ENCODE assay signal across 1 cellular context in the genomic region with DNA sequence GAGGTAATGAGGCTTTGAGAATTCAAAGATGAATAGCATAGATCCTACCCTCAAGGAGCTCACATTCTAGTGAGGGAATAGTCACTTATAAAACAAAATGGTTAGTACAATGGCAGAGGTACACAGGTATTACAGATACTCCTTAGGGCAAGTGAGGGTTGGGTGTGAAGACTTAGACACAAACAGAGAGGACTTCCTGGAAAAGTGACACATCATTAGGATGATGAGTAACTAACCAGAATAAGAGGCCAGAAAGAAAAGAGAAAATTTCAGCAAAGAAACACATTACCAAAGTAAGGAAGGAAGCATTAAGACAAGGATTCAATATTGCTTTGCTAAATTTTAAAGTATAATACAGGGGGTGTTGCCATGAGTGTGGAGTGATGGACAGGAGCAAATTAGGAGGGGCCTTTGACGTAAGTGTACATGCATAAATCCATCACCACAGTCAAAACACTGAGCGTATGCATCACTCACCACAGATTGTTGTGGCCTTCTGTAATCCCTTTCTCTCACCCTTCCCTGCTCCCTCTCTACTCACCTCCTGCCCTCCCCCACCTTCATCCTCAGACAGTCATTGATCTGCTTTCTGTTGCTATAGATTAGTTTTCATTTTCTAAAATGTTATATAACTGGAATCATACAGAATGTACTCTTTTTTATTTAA.
TF ChIP-seq lines count a peak whose summit lies in the region.

No MANE protein-coding gene starts in this region.

TF ChIP-seq in GM12878, 131 proteins besides CTCF, POLR2A, EP300 and RAD21 (continued from another document):
- TF ChIP-seq ZBED1 (IDR thresholded peaks at IDR 0.05; ENCODE audit: borderline replicate concordance) (no peak), IRF5 (IDR thresholded peaks at IDR 0.05; ENCODE audit: borderline replicate concordance) (no peak), ZNF207 (IDR thresholded peaks at IDR 0.05; ENCODE audit: borderline replicate concordance) (no peak), ZSCAN29 (IDR thresholded peaks at IDR 0.05) (no peak), SIX5 (IDR thresholded peaks at IDR 0.05; ENCODE audit: low read depth, low read length, severe bottlenecking) (no peak), RELA (IDR thresholded peaks at IDR 0.05; ENCODE audit: borderline replicate concordance, partially characterized antibody) (no peak), SRF (IDR thresholded peaks at IDR 0.05; ENCODE audit: low read depth in 2 of 2, low read length in 2 of 2) (no peak), RUNX3 (IDR thresholded peaks at IDR 0.05; ENCODE audit: low read length) (no peak), JUND (IDR thresholded peaks at IDR 0.05; ENCODE audit: low read depth, low read length) (no peak), ZNF217 (IDR thresholded peaks at IDR 0.05) (no peak)
- TF ChIP-seq, protein P1, sequence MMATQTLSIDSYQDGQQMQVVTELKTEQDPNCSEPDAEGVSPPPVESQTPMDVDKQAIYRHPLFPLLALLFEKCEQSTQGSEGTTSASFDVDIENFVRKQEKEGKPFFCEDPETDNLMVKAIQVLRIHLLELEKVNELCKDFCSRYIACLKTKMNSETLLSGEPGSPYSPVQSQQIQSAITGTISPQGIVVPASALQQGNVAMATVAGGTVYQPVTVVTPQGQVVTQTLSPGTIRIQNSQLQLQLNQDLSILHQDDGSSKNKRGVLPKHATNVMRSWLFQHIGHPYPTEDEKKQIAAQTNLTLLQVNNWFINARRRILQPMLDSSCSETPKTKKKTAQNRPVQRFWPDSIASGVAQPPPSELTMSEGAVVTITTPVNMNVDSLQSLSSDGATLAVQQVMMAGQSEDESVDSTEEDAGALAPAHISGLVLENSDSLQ (IDR thresholded peaks at IDR 0.05) = peak; percentile 95
- TF ChIP-seq, protein P2, sequence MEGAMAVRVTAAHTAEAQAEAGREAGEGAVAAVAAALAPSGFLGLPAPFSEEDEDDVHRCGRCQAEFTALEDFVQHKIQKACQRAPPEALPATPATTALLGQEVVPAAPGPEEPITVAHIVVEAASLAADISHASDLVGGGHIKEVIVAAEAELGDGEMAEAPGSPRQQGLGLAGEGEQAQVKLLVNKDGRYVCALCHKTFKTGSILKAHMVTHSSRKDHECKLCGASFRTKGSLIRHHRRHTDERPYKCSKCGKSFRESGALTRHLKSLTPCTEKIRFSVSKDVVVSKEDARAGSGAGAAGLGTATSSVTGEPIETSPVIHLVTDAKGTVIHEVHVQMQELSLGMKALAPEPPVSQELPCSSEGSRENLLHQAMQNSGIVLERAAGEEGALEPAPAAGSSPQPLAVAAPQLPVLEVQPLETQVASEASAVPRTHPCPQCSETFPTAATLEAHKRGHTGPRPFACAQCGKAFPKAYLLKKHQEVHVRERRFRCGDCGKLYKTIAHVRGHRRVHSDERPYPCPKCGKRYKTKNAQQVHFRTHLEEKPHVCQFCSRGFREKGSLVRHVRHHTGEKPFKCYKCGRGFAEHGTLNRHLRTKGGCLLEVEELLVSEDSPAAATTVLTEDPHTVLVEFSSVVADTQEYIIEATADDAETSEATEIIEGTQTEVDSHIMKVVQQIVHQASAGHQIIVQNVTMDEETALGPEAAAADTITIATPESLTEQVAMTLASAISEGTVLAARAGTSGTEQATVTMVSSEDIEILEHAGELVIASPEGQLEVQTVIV (IDR thresholded peaks at IDR 0.05; ENCODE audit: borderline replicate concordance, partially characterized antibody) = no peak
